Comparison of ENCODE assay signal across 1 cellular context in genomic region chr4:83334425-83335241, GRCh38.
A peak's percentile ranks its signal among the peaks of the same experiment; 100 is the strongest.
TF ChIP-seq lines count a peak whose summit lies in the region.

Gene HPSE, minus strand, starts transcription at chr4:83334848. Its CDS starts 66 bp downstream, at chr4:83334782.

TF ChIP-seq in H1, 55 proteins besides CTCF, POLR2A, EP300 and RAD21 (continued from another document):
- TF ChIP-seq RNF2 (IDR thresholded peaks at IDR 0.05; ENCODE audit: borderline replicate concordance, low read depth, low read length, missing control alignments, poor library complexity, severe bottlenecking), result peak; percentile 45
- no peak for TF ChIP-seq SP4 (IDR thresholded peaks at IDR 0.05; ENCODE audit: low read length)
- TF ChIP-seq KDM4A (IDR thresholded peaks at IDR 0.05; ENCODE audit: low read depth, low read length, severe bottlenecking), result peak; percentile 99
- 0 out of 2 replicates have a peak, but pooled peaks have one; percentile 62 for TF ChIP-seq TCF12 (IDR thresholded peaks at IDR 0.05; ENCODE audit: low read depth, low read length)
- TF ChIP-seq CTBP2 (IDR thresholded peaks at IDR 0.05; ENCODE audit: borderline replicate concordance, insufficient read depth, insufficient read length, low read length), result peak; percentile 60
- TF ChIP-seq SAP30 (IDR thresholded peaks at IDR 0.05; ENCODE audit: insufficient read depth, insufficient replicate concordance, low read length), result peak; percentile 33
- TF ChIP-seq RBBP5 (IDR thresholded peaks at IDR 0.05; ENCODE audit: borderline replicate concordance, low read depth, low read length), result peak; percentile 93; the same call in 1 of the 2 replicates
- peak; percentile 79 for TF ChIP-seq MAX (IDR thresholded peaks at IDR 0.05)
- 0 out of 2 replicates have a peak, but pooled peaks have one; percentile 31 for TF ChIP-seq PHF8 (conservative IDR thresholded peaks at IDR 0.05; ENCODE audit: low read depth, low read length)
- no peak for TF ChIP-seq SIRT6 (IDR thresholded peaks at IDR 0.05; ENCODE audit: low read length)
- TF ChIP-seq CHD1 (IDR thresholded peaks at IDR 0.05; ENCODE audit: low read depth, low read length), result no peak
- no peak for TF ChIP-seq SRF (IDR thresholded peaks at IDR 0.05; ENCODE audit: low read depth, low read length)
- TF ChIP-seq CHD2 (IDR thresholded peaks at IDR 0.05; ENCODE audit: low read length), result no peak
- peak; percentile 44; the same call in 1 of the 2 replicates for TF ChIP-seq SUZ12 (IDR thresholded peaks at IDR 0.05; ENCODE audit: low read length)
- no peak for TF ChIP-seq JUN (IDR thresholded peaks at IDR 0.05; ENCODE audit: low read depth, low read length)
- peak; percentile 56 for TF ChIP-seq EZH2 (IDR thresholded peaks at IDR 0.05; ENCODE audit: low read depth, low read length, severe bottlenecking)
- peak; percentile 79 for TF ChIP-seq E2F6 (IDR thresholded peaks at IDR 0.05)
- no peak for TF ChIP-seq FOSL1 (IDR thresholded peaks at IDR 0.05; ENCODE audit: insufficient read depth, low read depth, low read length)
- 0 out of 2 replicates have a peak, but pooled peaks have one; percentile 25 for TF ChIP-seq KDM1A (IDR thresholded peaks at IDR 0.05; ENCODE audit: borderline replicate concordance, low read length)
- TF ChIP-seq, protein P1, sequence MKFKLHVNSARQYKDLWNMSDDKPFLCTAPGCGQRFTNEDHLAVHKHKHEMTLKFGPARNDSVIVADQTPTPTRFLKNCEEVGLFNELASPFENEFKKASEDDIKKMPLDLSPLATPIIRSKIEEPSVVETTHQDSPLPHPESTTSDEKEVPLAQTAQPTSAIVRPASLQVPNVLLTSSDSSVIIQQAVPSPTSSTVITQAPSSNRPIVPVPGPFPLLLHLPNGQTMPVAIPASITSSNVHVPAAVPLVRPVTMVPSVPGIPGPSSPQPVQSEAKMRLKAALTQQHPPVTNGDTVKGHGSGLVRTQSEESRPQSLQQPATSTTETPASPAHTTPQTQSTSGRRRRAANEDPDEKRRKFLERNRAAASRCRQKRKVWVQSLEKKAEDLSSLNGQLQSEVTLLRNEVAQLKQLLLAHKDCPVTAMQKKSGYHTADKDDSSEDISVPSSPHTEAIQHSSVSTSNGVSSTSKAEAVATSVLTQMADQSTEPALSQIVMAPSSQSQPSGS (IDR thresholded peaks at IDR 0.05; ENCODE audit: low read length), result no peak
- TF ChIP-seq SIN3A (conservative IDR thresholded peaks at IDR 0.05 in 1 of 2, IDR thresholded peaks at IDR 0.05 in 1 of 2; ENCODE audit: low read depth in 1 of 2, low read length in 2 of 2), result 0 out of 4 replicates have a peak, but pooled peaks of 1 of the 2 experiments have one; percentile 42
